In genomic region chr10:50621981-50622496, GRCh38 we compare ENCODE assay signal across 8 cellular contexts. TPM values are rescaled to one million over a fixed set of nuclear protein-coding genes. Genes with fewer than 3 reads are reported as not detected.
DNase-seq lines count a peak whose midpoint lies in the region; ATAC-seq and TF ChIP-seq lines count a peak whose summit lies in the region.

No MANE protein-coding gene starts in this region.

- H3K27me3 ChIP-seq in HUES64 (ENCODE audit: insufficient read depth, low read length) (peaks cover 14% of the 10 kb centered on the region; the same call in 1 of the 2 replicates), tibial nerve (no peaks in the 10 kb centered on the region)

- 5% methylated on average over 17 of the region's 17 CpGs for WGBS in HUES64
- WGBS in tibial nerve, 2 donors, result 1 to 3% methylated on average over 14 to 17 of the region's 17 CpGs

- no peaks in the 10 kb centered on the region for H3K9me3 Mint-ChIP-seq in activated naive CD4-positive, alpha-beta T cell treated with anti-CD3 and anti-CD28 coated beads, Interleukin-2, amount 50 U/mL, for 24 hours

- peak in 2 of 5 experiments; percentile 12 to 45 for TF ChIP-seq CTCF in tibial nerve (IDR thresholded peaks at IDR 0.05)

- peak overlapping the region; percentile 96 for H3K27ac Mint-ChIP-seq in activated naive CD4-positive, alpha-beta T cell treated with anti-CD3 and anti-CD28 coated beads, Interleukin-2, amount 50 U/mL, for 24 hours

- H3K4me1 ChIP-seq in HUES64 (ENCODE audit: insufficient read depth, low read length), result peaks cover 52% of the 10 kb centered on the region
- H3K4me1 ChIP-seq in tibial nerve, result peaks cover 0 to 41% (median 22%) of the 10 kb centered on the region in 4 donors

- no peaks in the 10 kb centered on the region for H3K27me3 Mint-ChIP-seq in activated naive CD4-positive, alpha-beta T cell treated with anti-CD3 and anti-CD28 coated beads, Interleukin-2, amount 50 U/mL, for 24 hours

- ATAC-seq in GM21515 (IDR thresholded peaks at IDR 0.05; ENCODE audit: unreplicated experiment), result peak; percentile 17

- H3K9ac ChIP-seq in HUES64 (ENCODE audit: low read depth, low read length), result no peak overlapping the region

- TF ChIP-seq EP300 in tibial nerve (IDR thresholded peaks at IDR 0.05), result peak; percentile 45 to 81

- peak; percentile 61 for DNase-seq in DMS153 treated with DMSO at 0.1 percent for 48 hours (lab: John Stamatoyannopoulos, UW; ENCODE audit: unreplicated experiment)
- DNase-seq in SHP77 treated with DMSO at 0.1 percent for 48 hours (lab: John Stamatoyannopoulos, UW), result peak; percentile 51
- DNase-seq in glomerular visceral epithelial cell (ENCODE audit: extremely low spot score), result peak; percentile 96
- DNase-seq in nucleus accumbens (lab: John Stamatoyannopoulos, UW), result peak; percentile 46 to 99 (median 83)
- peak; percentile 96 to 99 for DNase-seq in tibial nerve (ENCODE audit: low spot score in 2 of 2)

- H3K4me3 Mint-ChIP-seq in activated naive CD4-positive, alpha-beta T cell treated with anti-CD3 and anti-CD28 coated beads, Interleukin-2, amount 50 U/mL, for 24 hours, result peak overlapping the region; percentile 98

- H3K4me3 ChIP-seq in HUES64 (ENCODE audit: low read length) (peak overlapping the region; percentile 84), tibial nerve (peak overlapping the region; percentile 83 to 94 (median 87))

- no peaks in the 10 kb centered on the region for H3K36me3 Mint-ChIP-seq in activated naive CD4-positive, alpha-beta T cell treated with anti-CD3 and anti-CD28 coated beads, Interleukin-2, amount 50 U/mL, for 24 hours

- H3K4me1 Mint-ChIP-seq in activated naive CD4-positive, alpha-beta T cell treated with anti-CD3 and anti-CD28 coated beads, Interleukin-2, amount 50 U/mL, for 24 hours, result peaks cover 59% of the 10 kb centered on the region

- TF ChIP-seq POLR2A in tibial nerve (IDR thresholded peaks at IDR 0.05), result peak; percentile 59 to 63

- no peak overlapping the region for H3K27ac ChIP-seq in HUES64 (ENCODE audit: low read depth, low read length)
- peak overlapping the region; percentile 96 to 100 (median 96) for H3K27ac ChIP-seq in tibial nerve

- H3K9me3 ChIP-seq in HUES64 (ENCODE audit: insufficient read depth, low read depth, low read length) (no peaks in the 10 kb centered on the region), tibial nerve (no peaks in the 10 kb centered on the region)

- H3K36me3 ChIP-seq in HUES64 (ENCODE audit: insufficient read depth, low read length) (no peaks in the 10 kb centered on the region), tibial nerve (no peaks in the 10 kb centered on the region)

RNA-seq across cellular contexts. Expression of gene SGMS1, which starts 1.7 kb away (rescaled TPM):
- polyA plus RNA-seq in HUES64 (2013, experiment 1 of 2), result 8.3 TPM
- polyA plus RNA-seq in HUES64 (2013, experiment 2 of 2), result 7.6 TPM
- 100 to 1,000 TPM; 107 to 234 (median 134) TPM for total RNA-seq in tibial nerve
